ENCODE assay signal across 1 cellular context in genomic region chr2:159516241-159516758, GRCh38.
TF ChIP-seq lines count a peak whose summit lies in the region.

No MANE protein-coding gene starts in this region.

TF ChIP-seq in K562, 482 proteins besides CTCF, POLR2A, EP300 and RAD21 (continued from another document):
- no peak for TF ChIP-seq CC2D1A (IDR thresholded peaks at IDR 0.05)
- TF ChIP-seq BHLHE40 (IDR thresholded peaks at IDR 0.05; ENCODE audit: low read length): peak; percentile 92
- TF ChIP-seq IRF9 (tag; IDR thresholded peaks at IDR 0.05): no peak
- TF ChIP-seq, protein P1, sequence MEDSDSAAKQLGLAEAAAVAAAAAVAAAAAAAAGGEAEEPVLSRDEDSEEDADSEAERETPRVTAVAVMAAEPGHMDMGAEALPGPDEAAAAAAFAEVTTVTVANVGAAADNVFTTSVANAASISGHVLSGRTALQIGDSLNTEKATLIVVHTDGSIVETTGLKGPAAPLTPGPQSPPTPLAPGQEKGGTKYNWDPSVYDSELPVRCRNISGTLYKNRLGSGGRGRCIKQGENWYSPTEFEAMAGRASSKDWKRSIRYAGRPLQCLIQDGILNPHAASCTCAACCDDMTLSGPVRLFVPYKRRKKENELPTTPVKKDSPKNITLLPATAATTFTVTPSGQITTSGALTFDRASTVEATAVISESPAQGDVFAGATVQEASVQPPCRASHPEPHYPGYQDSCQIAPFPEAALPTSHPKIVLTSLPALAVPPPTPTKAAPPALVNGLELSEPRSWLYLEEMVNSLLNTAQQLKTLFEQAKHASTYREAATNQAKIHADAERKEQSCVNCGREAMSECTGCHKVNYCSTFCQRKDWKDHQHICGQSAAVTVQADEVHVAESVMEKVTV (CRISPR knock-in tag; IDR thresholded peaks at IDR 0.05): peak; percentile 35; the same call in 1 of the 2 replicates
- peak; percentile 70; the same call in 1 of the 2 replicates for TF ChIP-seq ZNF644 (tag; IDR thresholded peaks at IDR 0.05; ENCODE audit: low read depth)
- 0 out of 4 replicates have a peak, but pooled peaks of 1 of the 2 experiments have one; percentile 20 for TF ChIP-seq TEAD1 (CRISPR knock-in tag; IDR thresholded peaks at IDR 0.05)
- TF ChIP-seq ZNF143 (CRISPR knock-in tag; IDR thresholded peaks at IDR 0.05): no peak
- no peak for TF ChIP-seq ESRRB (CRISPR knock-in tag; IDR thresholded peaks at IDR 0.05; ENCODE audit: borderline replicate concordance)
- no peak for TF ChIP-seq SMAD2 (IDR thresholded peaks at IDR 0.05; ENCODE audit: low read depth, low read length)
- TF ChIP-seq, protein P2, sequence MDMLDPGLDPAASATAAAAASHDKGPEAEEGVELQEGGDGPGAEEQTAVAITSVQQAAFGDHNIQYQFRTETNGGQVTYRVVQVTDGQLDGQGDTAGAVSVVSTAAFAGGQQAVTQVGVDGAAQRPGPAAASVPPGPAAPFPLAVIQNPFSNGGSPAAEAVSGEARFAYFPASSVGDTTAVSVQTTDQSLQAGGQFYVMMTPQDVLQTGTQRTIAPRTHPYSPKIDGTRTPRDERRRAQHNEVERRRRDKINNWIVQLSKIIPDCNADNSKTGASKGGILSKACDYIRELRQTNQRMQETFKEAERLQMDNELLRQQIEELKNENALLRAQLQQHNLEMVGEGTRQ (CRISPR knock-in tag; IDR thresholded peaks at IDR 0.05): peak; percentile 57
- no peak for TF ChIP-seq POLR2G (IDR thresholded peaks at IDR 0.05; ENCODE audit: low read depth, low read length)
- TF ChIP-seq THRAP3 (IDR thresholded peaks at IDR 0.05; ENCODE audit: borderline replicate concordance): no peak
- TF ChIP-seq, protein P3, sequence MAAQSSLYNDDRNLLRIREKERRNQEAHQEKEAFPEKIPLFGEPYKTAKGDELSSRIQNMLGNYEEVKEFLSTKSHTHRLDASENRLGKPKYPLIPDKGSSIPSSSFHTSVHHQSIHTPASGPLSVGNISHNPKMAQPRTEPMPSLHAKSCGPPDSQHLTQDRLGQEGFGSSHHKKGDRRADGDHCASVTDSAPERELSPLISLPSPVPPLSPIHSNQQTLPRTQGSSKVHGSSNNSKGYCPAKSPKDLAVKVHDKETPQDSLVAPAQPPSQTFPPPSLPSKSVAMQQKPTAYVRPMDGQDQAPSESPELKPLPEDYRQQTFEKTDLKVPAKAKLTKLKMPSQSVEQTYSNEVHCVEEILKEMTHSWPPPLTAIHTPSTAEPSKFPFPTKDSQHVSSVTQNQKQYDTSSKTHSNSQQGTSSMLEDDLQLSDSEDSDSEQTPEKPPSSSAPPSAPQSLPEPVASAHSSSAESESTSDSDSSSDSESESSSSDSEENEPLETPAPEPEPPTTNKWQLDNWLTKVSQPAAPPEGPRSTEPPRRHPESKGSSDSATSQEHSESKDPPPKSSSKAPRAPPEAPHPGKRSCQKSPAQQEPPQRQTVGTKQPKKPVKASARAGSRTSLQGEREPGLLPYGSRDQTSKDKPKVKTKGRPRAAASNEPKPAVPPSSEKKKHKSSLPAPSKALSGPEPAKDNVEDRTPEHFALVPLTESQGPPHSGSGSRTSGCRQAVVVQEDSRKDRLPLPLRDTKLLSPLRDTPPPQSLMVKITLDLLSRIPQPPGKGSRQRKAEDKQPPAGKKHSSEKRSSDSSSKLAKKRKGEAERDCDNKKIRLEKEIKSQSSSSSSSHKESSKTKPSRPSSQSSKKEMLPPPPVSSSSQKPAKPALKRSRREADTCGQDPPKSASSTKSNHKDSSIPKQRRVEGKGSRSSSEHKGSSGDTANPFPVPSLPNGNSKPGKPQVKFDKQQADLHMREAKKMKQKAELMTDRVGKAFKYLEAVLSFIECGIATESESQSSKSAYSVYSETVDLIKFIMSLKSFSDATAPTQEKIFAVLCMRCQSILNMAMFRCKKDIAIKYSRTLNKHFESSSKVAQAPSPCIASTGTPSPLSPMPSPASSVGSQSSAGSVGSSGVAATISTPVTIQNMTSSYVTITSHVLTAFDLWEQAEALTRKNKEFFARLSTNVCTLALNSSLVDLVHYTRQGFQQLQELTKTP (IDR thresholded peaks at IDR 0.05; ENCODE audit: low read depth in 1 of 2, partially characterized antibody in 2 of 2): no peak
- TF ChIP-seq CBX3 (IDR thresholded peaks at IDR 0.05; ENCODE audit: borderline replicate concordance in 1 of 2, low read length in 2 of 2): no peak
- TF ChIP-seq, protein P4, sequence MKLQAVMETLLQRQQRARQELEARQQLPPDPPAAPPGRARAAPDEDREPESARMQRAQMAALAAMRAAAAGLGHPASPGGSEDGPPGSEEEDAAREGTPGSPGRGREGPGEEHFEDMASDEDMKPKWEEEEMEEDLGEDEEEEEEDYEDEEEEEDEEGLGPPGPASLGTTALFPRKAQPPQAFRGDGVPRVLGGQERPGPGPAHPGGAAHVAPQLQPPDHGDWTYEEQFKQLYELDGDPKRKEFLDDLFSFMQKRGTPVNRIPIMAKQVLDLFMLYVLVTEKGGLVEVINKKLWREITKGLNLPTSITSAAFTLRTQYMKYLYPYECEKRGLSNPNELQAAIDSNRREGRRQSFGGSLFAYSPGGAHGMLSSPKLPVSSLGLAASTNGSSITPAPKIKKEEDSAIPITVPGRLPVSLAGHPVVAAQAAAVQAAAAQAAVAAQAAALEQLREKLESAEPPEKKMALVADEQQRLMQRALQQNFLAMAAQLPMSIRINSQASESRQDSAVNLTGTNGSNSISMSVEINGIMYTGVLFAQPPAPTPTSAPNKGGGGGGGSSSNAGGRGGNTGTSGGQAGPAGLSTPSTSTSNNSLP (IDR thresholded peaks at IDR 0.05; ENCODE audit: borderline replicate concordance, low read depth, low read length): 0 out of 2 replicates have a peak, but pooled peaks have one; percentile 40
- TF ChIP-seq ZNF24 (IDR thresholded peaks at IDR 0.05): no peak
- TF ChIP-seq ZNF311 (CRISPR knock-in tag; IDR thresholded peaks at IDR 0.05): 0 out of 2 replicates have a peak, but pooled peaks have one; percentile 37
- 0 out of 2 replicates have a peak, but pooled peaks have one; percentile 8 for TF ChIP-seq ARID1B (IDR thresholded peaks at IDR 0.05)
- TF ChIP-seq U2AF2 (optimal IDR thresholded peaks at IDR 0.05; ENCODE audit: low read depth, low read length): no peak
- TF ChIP-seq ZNF79 (CRISPR knock-in tag; IDR thresholded peaks at IDR 0.05; ENCODE audit: low read depth): 0 out of 2 replicates have a peak, but pooled peaks have one; percentile 30
- no peak for TF ChIP-seq XRCC4 (IDR thresholded peaks at IDR 0.05; ENCODE audit: extremely low read depth, insufficient read depth, insufficient read length)
- 0 out of 2 replicates have a peak, but pooled peaks have one; percentile 56 for TF ChIP-seq BRD4 (IDR thresholded peaks at IDR 0.05)
- no peak for TF ChIP-seq NCOR1 (IDR thresholded peaks at IDR 0.05)
- 0 out of 2 replicates have a peak, but pooled peaks have one; percentile 31 for TF ChIP-seq ZNF589 (CRISPR knock-in tag; IDR thresholded peaks at IDR 0.05; ENCODE audit: low read depth)
- no peak for TF ChIP-seq SMC3 (conservative IDR thresholded peaks at IDR 0.05; ENCODE audit: insufficient read depth, low read depth, low read length)
- peak; percentile 21; the same call in 1 of the 2 replicates for TF ChIP-seq ETV1 (tag; conservative IDR thresholded peaks at IDR 0.05; ENCODE audit: low read depth)
- TF ChIP-seq EP400 (IDR thresholded peaks at IDR 0.05): peak; percentile 29; the same call in 1 of the 2 replicates
- no peak for TF ChIP-seq ZNF121 (CRISPR knock-in tag; conservative IDR thresholded peaks at IDR 0.05)
- TF ChIP-seq ZBTB33 (CRISPR knock-in tag; IDR thresholded peaks at IDR 0.05): no peak
- TF ChIP-seq ZEB2 (IDR thresholded peaks at IDR 0.05): peak; percentile 78
- TF ChIP-seq GABPB2 (CRISPR knock-in tag; conservative IDR thresholded peaks at IDR 0.05): no peak
- TF ChIP-seq, protein P5, sequence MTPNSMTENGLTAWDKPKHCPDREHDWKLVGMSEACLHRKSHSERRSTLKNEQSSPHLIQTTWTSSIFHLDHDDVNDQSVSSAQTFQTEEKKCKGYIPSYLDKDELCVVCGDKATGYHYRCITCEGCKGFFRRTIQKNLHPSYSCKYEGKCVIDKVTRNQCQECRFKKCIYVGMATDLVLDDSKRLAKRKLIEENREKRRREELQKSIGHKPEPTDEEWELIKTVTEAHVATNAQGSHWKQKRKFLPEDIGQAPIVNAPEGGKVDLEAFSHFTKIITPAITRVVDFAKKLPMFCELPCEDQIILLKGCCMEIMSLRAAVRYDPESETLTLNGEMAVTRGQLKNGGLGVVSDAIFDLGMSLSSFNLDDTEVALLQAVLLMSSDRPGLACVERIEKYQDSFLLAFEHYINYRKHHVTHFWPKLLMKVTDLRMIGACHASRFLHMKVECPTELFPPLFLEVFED (CRISPR knock-in tag; conservative IDR thresholded peaks at IDR 0.05): 0 out of 2 replicates have a peak, but pooled peaks have one; percentile 42
- TF ChIP-seq BMI1 (IDR thresholded peaks at IDR 0.05; ENCODE audit: low read length): no peak
- TF ChIP-seq ID3 (CRISPR knock-in tag; IDR thresholded peaks at IDR 0.05): no peak
- TF ChIP-seq ID3 (tag; IDR thresholded peaks at IDR 0.05): 0 out of 2 replicates have a peak, but pooled peaks have one; percentile 54
- 0 out of 2 replicates have a peak, but pooled peaks have one; percentile 19 for TF ChIP-seq HMBOX1 (IDR thresholded peaks at IDR 0.05)
- no peak for TF ChIP-seq ETV6 (IDR thresholded peaks at IDR 0.05; ENCODE audit: borderline replicate concordance in 1 of 2, low read depth in 2 of 2, low read length in 1 of 2)
- no peak for TF ChIP-seq ETV6 (CRISPR knock-in tag; IDR thresholded peaks at IDR 0.05; ENCODE audit: borderline replicate concordance)
- no peak for TF ChIP-seq ATF4 (CRISPR knock-in tag; IDR thresholded peaks at IDR 0.05)
